ENCODE assay signal across 8 cellular contexts in the genomic region with DNA sequence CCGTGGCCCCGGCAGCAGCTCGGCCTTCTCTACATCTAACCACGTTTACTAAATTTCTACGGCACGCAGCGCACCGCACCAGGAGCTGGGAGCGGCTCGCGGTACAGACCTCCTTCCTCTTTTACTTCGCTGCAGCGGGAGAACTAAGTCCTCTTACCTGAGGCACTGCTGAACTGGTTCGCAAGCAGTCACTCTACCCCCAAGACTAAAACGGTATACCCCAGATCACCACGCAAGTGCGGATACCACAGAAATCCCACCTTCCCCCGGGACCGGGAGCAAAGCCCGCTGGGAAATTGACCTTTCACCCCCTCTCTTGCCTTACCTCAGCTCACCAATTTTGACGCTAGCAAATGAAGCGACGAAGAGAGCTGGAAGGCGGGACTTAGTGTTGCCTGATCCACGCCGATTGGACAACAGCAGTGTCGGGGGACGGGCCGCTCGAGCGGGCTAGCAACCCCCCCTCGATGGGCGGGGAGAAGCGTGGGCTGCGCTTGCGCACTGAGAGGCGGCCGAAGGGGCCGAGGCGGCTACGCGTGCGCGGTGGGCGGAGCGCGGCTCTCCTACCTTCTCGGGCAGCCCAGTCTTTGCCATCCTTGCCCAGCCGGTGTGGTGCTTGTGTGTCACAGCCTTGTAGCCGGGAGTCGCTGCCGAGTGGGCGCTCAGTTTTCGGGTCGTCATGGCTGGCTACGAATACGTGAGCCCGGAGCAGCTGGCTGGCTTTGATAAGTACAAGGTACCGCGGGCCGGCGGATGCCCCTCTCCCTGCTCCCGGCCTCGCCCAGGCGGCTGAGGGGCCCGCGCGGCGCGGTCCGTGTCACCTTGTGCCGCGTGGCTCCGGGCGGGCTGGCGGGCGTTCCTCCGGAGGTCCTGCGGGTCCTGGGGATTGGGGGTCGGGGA. TPM values are rescaled to one million over a fixed set of nuclear protein-coding genes. Genes with fewer than 3 reads are reported as not detected.
DNase-seq lines count a peak whose midpoint lies in the region; ATAC-seq and TF ChIP-seq lines count a peak whose summit lies in the region.

A gene with protein sequence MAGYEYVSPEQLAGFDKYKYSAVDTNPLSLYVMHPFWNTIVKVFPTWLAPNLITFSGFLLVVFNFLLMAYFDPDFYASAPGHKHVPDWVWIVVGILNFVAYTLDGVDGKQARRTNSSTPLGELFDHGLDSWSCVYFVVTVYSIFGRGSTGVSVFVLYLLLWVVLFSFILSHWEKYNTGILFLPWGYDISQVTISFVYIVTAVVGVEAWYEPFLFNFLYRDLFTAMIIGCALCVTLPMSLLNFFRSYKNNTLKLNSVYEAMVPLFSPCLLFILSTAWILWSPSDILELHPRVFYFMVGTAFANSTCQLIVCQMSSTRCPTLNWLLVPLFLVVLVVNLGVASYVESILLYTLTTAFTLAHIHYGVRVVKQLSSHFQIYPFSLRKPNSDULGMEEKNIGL (plus strand): TSS at position 590 of the 900 bp plus-strand sequence. CDS start 90 bp downstream, at position 680.

- no peaks in the 10 kb centered on the region for H3K9me3 ChIP-seq in BE2C
- no peaks in the 10 kb centered on the region for H3K9me3 ChIP-seq in colonic mucosa

- peaks cover 5% of the 10 kb centered on the region; the same call in 1 of the 2 replicates for H3K4me1 ChIP-seq in BE2C
- H3K4me1 ChIP-seq in colonic mucosa: peaks cover 17% of the 10 kb centered on the region

- H3K27me3 ChIP-seq in BE2C (no peaks in the 10 kb centered on the region), colonic mucosa (no peaks in the 10 kb centered on the region)

- H3K9ac ChIP-seq in colonic mucosa (ENCODE audit: low read depth in 2 of 2, low read length in 2 of 2): peak within 1 kb of the TSS; percentile 84 to 90

- H3K36me3 ChIP-seq in BE2C (no peaks in the 10 kb centered on the region; the same call in 1 of the 2 replicates), colonic mucosa (no peaks in the 10 kb centered on the region)

- H3K27ac ChIP-seq in colonic mucosa: peak within 1 kb of the TSS; percentile 96

- H3K4me3 ChIP-seq in BE2C (ENCODE audit: low read depth, low read length) (peak within 1 kb of the TSS; percentile 82), colonic mucosa (peak within 1 kb of the TSS; percentile 83)

- intact Hi-C loops in colonic mucosa (cut with DNase I): no loop called here

- DNase-seq in BE2C (peak; percentile 99), GM19240 (ENCODE audit: insufficient read length, low spot score) (peak; percentile 59), NCI-H526 (lab: John Stamatoyannopoulos, UW) (peak; percentile 99), colonic mucosa (peak; percentile 99), kidney tubule cell (ENCODE audit: low spot score) (peak; percentile 99)
- DNase-seq in activated CD4-positive, alpha-beta T cell treated with anti-CD3 and anti-CD28 coated beads for 48 hours: peak; percentile 100
- peak; percentile 95 to 99 (median 98) for DNase-seq in stimulated activated CD4-positive, alpha-beta T cell treated with anti-CD3 and anti-CD28 coated beads, Interleukin-1b, Interleukin-23, amount 100 ng/mL, for 24 hours (ENCODE audit: low read depth in 4 of 4, low spot score in 1 of 4)

- TF ChIP-seq CTCF in BE2C (IDR thresholded peaks at IDR 0.05; ENCODE audit: low read depth, low read length): no peak
- TF ChIP-seq CTCF in colonic mucosa (IDR thresholded peaks at IDR 0.05): no peak

- ATAC-seq in HG03460 (IDR thresholded peaks at IDR 0.05; ENCODE audit: unreplicated experiment): peak; percentile 94

RNA-seq across cellular contexts. Expression of the gene that starts here (rescaled TPM):
- polyA plus RNA-seq in BE2C (2012; ENCODE audit: insufficient read depth, insufficient read length, low read depth): 15.4 TPM
- 10 to 100 TPM; 41.5 to 42.2 TPM for total RNA-seq in colonic mucosa

Comparison
In these comparisons a context has a peak if more than half of its experiments do, and no peak if none do; other contexts are left out.
1. Peak in every context shown above with its lines: DNase-seq, ATAC-seq, H3K4me3 ChIP-seq and H3K27ac ChIP-seq.